Comparison of ENCODE assay signal across 26 cellular contexts in genomic region chr10:71370031-71370430, GRCh38. TPM values are rescaled to one million over a fixed set of nuclear protein-coding genes. Genes with fewer than 3 reads are reported as not detected.
"Had no signal": no experiment of that assay in that cellular context is flagged by ENCODE, and none has a peak within 500 bp of the region (broad histone marks: within the 10 kb centered on the region; RNA-seq: fewer than 3 reads in every experiment).

No MANE protein-coding gene starts in this region.

- DNase-seq: dermis blood vessel endothelial cell; dorsolateral prefrontal cortex; effector CD4-positive, alpha-beta T cell; effector memory CD4-positive, alpha-beta T cell; foreskin keratinocyte; glutamatergic neuron; head of caudate nucleus; heart right ventricle; hippocampal formation; left cardiac atrium; left lung; left ventricle myocardium superior; lower lobe of right lung; mesenchymal stem cell; mucosa of descending colon; naive B cell; naive thymus-derived CD8-positive, alpha-beta T cell had no signal

- H3K27ac ChIP-seq: coronary artery, esophagus muscularis mucosa, foreskin keratinocyte, gastroesophageal sphincter, heart right ventricle, left lung, lower lobe of right lung had no signal

- FAIRE-seq: colon, endothelial cell of umbilical vein, frontal cortex, islet of Langerhans, keratinocyte had no signal

- H3K4me1 ChIP-seq: esophagus muscularis mucosa, foreskin keratinocyte, gastroesophageal sphincter had no signal

- H3K36me3 ChIP-seq: heart right ventricle, left lung, lower lobe of right lung had no signal

- H3K27me3 ChIP-seq: dorsolateral prefrontal cortex, left lung had no signal

- H3K9me3 ChIP-seq: esophagus muscularis mucosa, gastroesophageal sphincter, heart right ventricle, left lung, lower lobe of right lung, mucosa of descending colon had no signal

- ATAC-seq: foreskin keratinocyte; gastroesophageal sphincter; heart right ventricle; left cardiac atrium; left lung; left ventricle myocardium superior; lower lobe of right lung; mucosa of descending colon; naive thymus-derived CD8-positive, alpha-beta T cell had no signal

- H3K4me3 ChIP-seq: coronary artery, dorsolateral prefrontal cortex, esophagus muscularis mucosa, gastroesophageal sphincter, heart right ventricle, left lung, lower lobe of right lung, mucosa of descending colon had no signal

RNA-seq across cellular contexts. Expression of gene CDH23, which starts 26.7 kb away (rescaled TPM):
- total RNA-seq: endothelial cell of umbilical vein, lung microvascular endothelial cell had no signal
- polyA plus RNA-seq: endothelial cell of umbilical vein, foreskin keratinocyte had no signal
